Comparison of ENCODE assay signal across 19 cellular contexts in the genomic region with DNA sequence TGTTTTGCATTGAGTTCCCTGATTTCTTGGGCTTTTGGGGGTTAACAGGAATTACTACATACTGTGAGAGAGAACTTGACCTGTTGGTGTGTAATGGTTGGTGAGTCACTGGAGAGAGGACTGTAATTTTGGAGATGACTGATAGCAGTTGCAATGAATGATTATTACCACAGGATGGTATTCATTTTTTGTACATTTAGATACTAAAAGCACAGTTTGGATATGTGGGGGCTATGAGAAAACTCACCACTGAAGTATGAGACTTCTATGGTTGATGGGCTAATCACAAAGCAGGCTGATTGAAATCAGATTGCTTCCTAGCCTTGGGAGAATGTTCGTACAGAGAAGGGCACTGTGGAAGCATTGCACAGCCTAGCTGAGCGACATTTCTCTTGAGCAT.
DNase-seq lines count a peak whose midpoint lies in the region; ATAC-seq and TF ChIP-seq lines count a peak whose summit lies in the region.
"Had no signal": no experiment of that assay in that cellular context is flagged by ENCODE, and none has a peak within 500 bp of the region (broad histone marks: within the 10 kb centered on the region; RNA-seq: fewer than 3 reads in every experiment).

No MANE protein-coding gene starts in this region.

- no peak for TF ChIP-seq CTCF in fibroblast of mammary gland (conservative IDR thresholded peaks at IDR 0.05; ENCODE audit: control insufficient read depth, insufficient read depth, low read depth, low read length)

- no peaks in the 10 kb centered on the region for H3K4me1 Mint-ChIP-seq in activated naive CD8-positive, alpha-beta T cell treated with anti-CD3 and anti-CD28 coated beads for 36 hours
- H3K4me1 Mint-ChIP-seq: nephron had no signal

- no peaks in the 10 kb centered on the region for H3K27me3 Mint-ChIP-seq in activated naive CD8-positive, alpha-beta T cell treated with anti-CD3 and anti-CD28 coated beads for 36 hours
- H3K27me3 Mint-ChIP-seq: CD4-positive, alpha-beta T cell had no signal

- no peaks in the 10 kb centered on the region for H3K36me3 Mint-ChIP-seq in activated naive CD8-positive, alpha-beta T cell treated with anti-CD3 and anti-CD28 coated beads for 36 hours

- no peak overlapping the region for H3K4me3 Mint-ChIP-seq in activated naive CD8-positive, alpha-beta T cell treated with anti-CD3 and anti-CD28 coated beads for 36 hours
- H3K4me3 Mint-ChIP-seq: CD4-positive, alpha-beta T cell; nephron had no signal

- no peak overlapping the region for H3K27ac Mint-ChIP-seq in activated naive CD8-positive, alpha-beta T cell treated with anti-CD3 and anti-CD28 coated beads for 36 hours
- H3K27ac Mint-ChIP-seq: CD4-positive, alpha-beta T cell; nephron had no signal

- DNase-seq in GM04503 (ENCODE audit: low read depth): peak; percentile 66
- DNase-seq in fibroblast of mammary gland (ENCODE audit: low read depth): peak; percentile 81
- peak; percentile 67 for DNase-seq in stromal cell of bone marrow (ENCODE audit: low read depth)
- DNase-seq in activated naive CD8-positive, alpha-beta T cell treated with anti-CD3 and anti-CD28 coated beads for 36 hours: no peak
- DNase-seq in GM19238 (ENCODE audit: insufficient read length, low spot score): no peak
- DNase-seq in DMS79 (lab: John Stamatoyannopoulos, UW): no peak
- DNase-seq: activated CD4-positive, CD25-positive, alpha-beta regulatory T cell; activated CD8-positive, alpha-beta memory T cell treated with anti-CD3 and anti-CD28 coated beads, Interleukin-2, amount 50 U/mL, for 4 hours; activated naive CD4-positive, alpha-beta T cell treated with Interleukin-2 at 50 U/mL for 16 hours; CD4-positive, alpha-beta T cell; effector CD4-positive, alpha-beta T cell; NCI-H2081; NCI-H526 treated with DMSO at 0.1 percent for 48 hours had no signal

- peak; percentile 73 for ATAC-seq in SK-N-SH treated with all-trans-retinoic acid at 6 μM for 48 hours
- ATAC-seq: HepG2, Panc1 had no signal

- H3K9me3 Mint-ChIP-seq in activated naive CD8-positive, alpha-beta T cell treated with anti-CD3 and anti-CD28 coated beads for 36 hours: peaks cover 10% of the 10 kb centered on the region

- H3K4me3 ChIP-seq in fibroblast of mammary gland (ENCODE audit: control insufficient read depth, low read depth, low read length): no peak overlapping the region
- H3K4me3 ChIP-seq: cardiac muscle cell, lung had no signal

TF ChIP-seq in SK-N-SH treated with all-trans-retinoic acid at 6 μM for 48 hours, 23 proteins besides CTCF, POLR2A, EP300 and RAD21:
- TF ChIP-seq ZFP30 (CRISPR knock-in tag; IDR thresholded peaks at IDR 0.05): no peak
- TF ChIP-seq ISL1 (CRISPR knock-in tag; IDR thresholded peaks at IDR 0.05): 0 out of 2 replicates have a peak, but pooled peaks have one; percentile 17
- no peak for TF ChIP-seq ZNF70 (CRISPR knock-in tag; IDR thresholded peaks at IDR 0.05)
- TF ChIP-seq ZC3H10 (CRISPR knock-in tag; IDR thresholded peaks at IDR 0.05): no peak
- no peak for TF ChIP-seq OSR1 (CRISPR knock-in tag; IDR thresholded peaks at IDR 0.05)
- no peak for TF ChIP-seq CSDC2 (CRISPR knock-in tag; IDR thresholded peaks at IDR 0.05)
- TF ChIP-seq GLIS3 (CRISPR knock-in tag; IDR thresholded peaks at IDR 0.05): no peak

Comparison
In these comparisons a context has a peak if more than half of its experiments do, and no peak if none do; other contexts are left out.
1. DNase-seq: peak in GM04503 (single experiment), fibroblast of mammary gland (single experiment) and stromal cell of bone marrow (single experiment); none in activated naive CD8-positive, alpha-beta T cell treated with anti-CD3 and anti-CD28 coated beads for 36 hours (single experiment), GM19238 (single experiment) and DMS79 (single experiment).